In genomic region chr15:81349271-81349670, GRCh38 we compare ENCODE assay signal across 34 cellular contexts. TPM values are rescaled to one million over a fixed set of nuclear protein-coding genes. Genes with fewer than 3 reads are reported as not detected.
"Had no signal": no experiment of that assay in that cellular context is flagged by ENCODE, and none has a peak within 500 bp of the region (broad histone marks: within the 10 kb centered on the region; RNA-seq: fewer than 3 reads in every experiment).

No MANE protein-coding gene starts in this region.

- H3K27me3 ChIP-seq: left lung, neutrophil, ovary, right atrium auricular region, right lobe of liver, suprapubic skin, tibial artery, uterus had no signal

- H3K4me3 Mint-ChIP-seq: immature natural killer cell; memory B cell; naive thymus-derived CD8-positive, alpha-beta T cell; nephron; neural crest cell; stimulated activated memory B cell treated with anti-CD40 and anti-IgM and Interleukin-4, amounts not matched to agents 10 μg/mL and 1 μg/mL and 100 μg/mL, for 72 hours; stimulated activated naive CD8-positive, alpha-beta T cell treated with anti-CD3 and anti-CD28 coated beads, Interleukin-15, Interleukin-2, amounts not matched to agents 100 ng/mL and 50 ng/mL, for 24 hours; type B pancreatic cell had no signal

- DNase-seq: hypothalamus; immature natural killer cell; kidney; left colon; left lung; lower lobe of right lung; naive thymus-derived CD8-positive, alpha-beta T cell; occipital lobe; ovary; right lobe of liver; stimulated activated CD4-positive, alpha-beta T cell treated with anti-CD3 and anti-CD28 coated beads, Interleukin-1b, Interleukin-23, amount 100 ng/mL, for 48 hours; stimulated activated CD4-positive, alpha-beta T cell treated with anti-CD3 and anti-CD28 coated beads, Interleukin-2, amount 100 ng/mL, for 48 hours; stimulated activated CD4-positive, alpha-beta T cell treated with anti-CD3 and anti-CD28 coated beads, Interleukin-4, amount 100 ng/mL, for 4 hours; stimulated activated CD8-positive, alpha-beta memory T cell treated with anti-CD3 and anti-CD28 coated beads, Interleukin-4, amount 100 ng/mL, for 48 hours; tibial artery; uterus had no signal

- H3K4me1 Mint-ChIP-seq: memory B cell; nephron; neural crest cell; stimulated activated memory B cell treated with anti-CD40 and anti-IgM and Interleukin-4, amounts not matched to agents 10 μg/mL and 1 μg/mL and 100 μg/mL, for 72 hours had no signal

- H3K36me3 Mint-ChIP-seq: immature natural killer cell, type B pancreatic cell had no signal

- H3K4me2 ChIP-seq: smooth muscle cell had no signal

- H3K27ac ChIP-seq: left lung, lower lobe of right lung, neutrophil, ovary, right atrium auricular region, right lobe of liver, suprapubic skin, thoracic aorta, tibial artery, uterus had no signal

- ATAC-seq: left colon; left lung; lower lobe of right lung; naive thymus-derived CD8-positive, alpha-beta T cell; right lobe of liver; stimulated activated memory B cell treated with anti-CD40 and anti-IgM and Interleukin-4, amounts not matched to agents 10 μg/mL and 1 μg/mL and 100 μg/mL, for 72 hours had no signal

- H3K27me3 Mint-ChIP-seq: naive thymus-derived CD8-positive, alpha-beta T cell; stimulated activated memory B cell treated with anti-CD40 and anti-IgM and Interleukin-4, amounts not matched to agents 10 μg/mL and 1 μg/mL and 100 μg/mL, for 72 hours; stimulated activated naive CD8-positive, alpha-beta T cell treated with anti-CD3 and anti-CD28 coated beads, Interleukin-15, Interleukin-2, amounts not matched to agents 100 ng/mL and 50 ng/mL, for 24 hours; type B pancreatic cell had no signal

- H3K9me3 ChIP-seq: left lung, lower lobe of right lung, neutrophil, ovary, right atrium auricular region, right lobe of liver, suprapubic skin, thoracic aorta, tibial artery, uterus had no signal

- H3K4me3 ChIP-seq: left lung, lower lobe of right lung, ovary, right atrium auricular region, right lobe of liver, smooth muscle cell, suprapubic skin, thoracic aorta, tibial artery, uterus had no signal

- H3K27ac Mint-ChIP-seq: immature natural killer cell; memory B cell; naive thymus-derived CD8-positive, alpha-beta T cell; nephron; progenitor cell of endocrine pancreas; stimulated activated memory B cell treated with anti-CD40 and anti-IgM and Interleukin-4, amounts not matched to agents 10 μg/mL and 1 μg/mL and 100 μg/mL, for 72 hours; stimulated activated naive CD8-positive, alpha-beta T cell treated with anti-CD3 and anti-CD28 coated beads, Interleukin-15, Interleukin-2, amounts not matched to agents 100 ng/mL and 50 ng/mL, for 24 hours; type B pancreatic cell had no signal

- H3K36me3 ChIP-seq: left lung, lower lobe of right lung, ovary, right atrium auricular region, right lobe of liver, suprapubic skin, thoracic aorta, tibial artery, uterus had no signal

- H3K9me3 Mint-ChIP-seq: immature natural killer cell; naive thymus-derived CD8-positive, alpha-beta T cell; neural crest cell; stimulated activated memory B cell treated with anti-CD40 and anti-IgM and Interleukin-4, amounts not matched to agents 10 μg/mL and 1 μg/mL and 100 μg/mL, for 72 hours; stimulated activated naive CD8-positive, alpha-beta T cell treated with anti-CD3 and anti-CD28 coated beads, Interleukin-15, Interleukin-2, amounts not matched to agents 100 ng/mL and 50 ng/mL, for 24 hours; type B pancreatic cell had no signal

- H3K4me1 ChIP-seq: left lung, lower lobe of right lung, right atrium auricular region, right lobe of liver, suprapubic skin, tibial artery, uterus had no signal

RNA-seq across cellular contexts. Expression of gene TMC3, which starts 24.7 kb away (rescaled TPM):
- total RNA-seq: kidney; left colon; left lung; liver; lower lobe of right lung; mesenteric fat pad; naive thymus-derived CD8-positive, alpha-beta T cell; neural crest cell; pulmonary artery endothelial cell; renal cortical epithelial cell; right atrium auricular region; skeletal muscle tissue; smooth muscle cell; subcutaneous adipose tissue had no signal
- polyA plus RNA-seq: ovary, smooth muscle cell had no signal
